24 cellular contexts compared by ENCODE assay signal in genomic region chr9:75132244-75132643, GRCh38. TPM values are rescaled to one million over a fixed set of nuclear protein-coding genes. Genes with fewer than 3 reads are reported as not detected.
DNase-seq lines count a peak whose midpoint lies in the region; ATAC-seq lines count a peak whose summit lies in the region.
"Had no signal": no experiment of that assay in that cellular context is flagged by ENCODE, and none has a peak within 500 bp of the region (broad histone marks: within the 10 kb centered on the region; RNA-seq: fewer than 3 reads in every experiment).

No MANE protein-coding gene starts in this region.

- H3K9ac ChIP-seq in BLaER1 treated with 17β-estradiol and CSF1 and Interleukin-3, amounts not matched to agents 10 nM and 100 nM, result no peak overlapping the region
- H3K9ac ChIP-seq: SK-N-SH had no signal

- no peaks in the 10 kb centered on the region for H3K9me3 ChIP-seq in BLaER1 treated with 17β-estradiol and CSF1 and Interleukin-3, amounts not matched to agents 10 nM and 100 nM (replicated peaks in 1 of 11)
- H3K9me3 ChIP-seq in CD4-positive, alpha-beta memory T cell (ENCODE audit: control insufficient read depth in 1 of 2, low read length in 2 of 2), result no peaks in the 10 kb centered on the region
- H3K9me3 ChIP-seq: esophagus squamous epithelium, sigmoid colon, SK-N-SH had no signal

- H3K36me3 ChIP-seq in BLaER1 treated with 17β-estradiol and CSF1 and Interleukin-3, amounts not matched to agents 10 nM and 100 nM, result peaks cover 62 to 95% (median 87%) of the 10 kb centered on the region in 11 experiments
- H3K36me3 ChIP-seq in CD4-positive, alpha-beta memory T cell (ENCODE audit: insufficient read depth, low read length), result peaks cover 38% of the 10 kb centered on the region
- H3K36me3 ChIP-seq: cardiac muscle cell, WERI-Rb-1 had no signal

- no peak for DNase-seq in CD4-positive, alpha-beta memory T cell
- DNase-seq in T-cell, result no peak
- DNase-seq in immature natural killer cell, result no peak
- no peak for DNase-seq in DMS153 treated with DMSO at 0.1 percent for 48 hours (lab: John Stamatoyannopoulos, UW; ENCODE audit: unreplicated experiment)
- DNase-seq in globus pallidus (ENCODE audit: low spot score), result no peak
- DNase-seq: activated CD4-positive, alpha-beta T cell treated with anti-CD3 and anti-CD28 coated beads, Interleukin-2, amount 10 ng/mL, durations not matched to agents 7 days and 5 days; activated naive CD4-positive, alpha-beta T cell treated with anti-CD3 and anti-CD28 coated beads, Interleukin-2, amount 10 ng/mL, durations not matched to agents 7 days and 5 days; aorta; dermis blood vessel endothelial cell; DMS153; esophagus squamous epithelium; H7; IMR-90; NCI-H2081; NCI-H345; NCI-H774; sigmoid colon; SK-N-SH; stimulated activated naive CD4-positive, alpha-beta T cell; WERI-Rb-1 had no signal

- peaks cover 0 to 17% (median 10%) of the 10 kb centered on the region in 10 experiments; a peak in 13 of 20 replicates for H3K4me1 ChIP-seq in BLaER1 treated with 17β-estradiol and CSF1 and Interleukin-3, amounts not matched to agents 10 nM and 100 nM
- H3K4me1 ChIP-seq in CD4-positive, alpha-beta memory T cell (ENCODE audit: insufficient read depth, low read length), result peaks cover 16% of the 10 kb centered on the region
- H3K4me1 ChIP-seq: esophagus squamous epithelium, sigmoid colon had no signal

- intact Hi-C loops in CD4-positive, alpha-beta memory T cell (cut with micrococcal nuclease), result no loop called here

- no peak overlapping the region for H3K4me3 ChIP-seq in BLaER1 treated with 17β-estradiol and CSF1 and Interleukin-3, amounts not matched to agents 10 nM and 100 nM
- no peak overlapping the region for H3K4me3 ChIP-seq in CD4-positive, alpha-beta memory T cell (ENCODE audit: low read length in 2 of 2)
- H3K4me3 ChIP-seq: cardiac muscle cell, esophagus squamous epithelium, sigmoid colon had no signal

- no peaks in the 10 kb centered on the region for H3K27me3 ChIP-seq in BLaER1 treated with 17β-estradiol and CSF1 and Interleukin-3, amounts not matched to agents 10 nM and 100 nM
- H3K27me3 ChIP-seq in CD4-positive, alpha-beta memory T cell (ENCODE audit: insufficient read depth, low read length), result no peaks in the 10 kb centered on the region
- H3K27me3 ChIP-seq: cardiac muscle cell, esophagus squamous epithelium, sigmoid colon had no signal

- H3K4me3 Mint-ChIP-seq in CD4-positive, alpha-beta memory T cell, result peak overlapping the region in 1 of 8 donors; percentile 29
- H3K4me3 Mint-ChIP-seq in T-cell, result no peak overlapping the region
- no peak overlapping the region for H3K4me3 Mint-ChIP-seq in immature natural killer cell
- H3K4me3 Mint-ChIP-seq: activated CD4-positive, alpha-beta T cell treated with anti-CD3 and anti-CD28 coated beads, Interleukin-2, amount 10 ng/mL, durations not matched to agents 7 days and 5 days; activated naive CD4-positive, alpha-beta T cell treated with anti-CD3 and anti-CD28 coated beads, Interleukin-2, amount 10 ng/mL, durations not matched to agents 7 days and 5 days had no signal

- H3K9me3 Mint-ChIP-seq in CD4-positive, alpha-beta memory T cell, result no peaks in the 10 kb centered on the region
- H3K9me3 Mint-ChIP-seq in T-cell (no peaks in the 10 kb centered on the region), immature natural killer cell (no peaks in the 10 kb centered on the region)
- H3K9me3 Mint-ChIP-seq: activated CD4-positive, alpha-beta T cell treated with anti-CD3 and anti-CD28 coated beads, Interleukin-2, amount 10 ng/mL, durations not matched to agents 7 days and 5 days; activated naive CD4-positive, alpha-beta T cell treated with anti-CD3 and anti-CD28 coated beads, Interleukin-2, amount 10 ng/mL, durations not matched to agents 7 days and 5 days had no signal

- H3K4me1 Mint-ChIP-seq in CD4-positive, alpha-beta memory T cell, result peaks cover 31 to 67% (median 49%) of the 10 kb centered on the region in 4 donors
- H3K4me1 Mint-ChIP-seq in T-cell (peaks cover 34 to 55% (median 42%) of the 10 kb centered on the region in 3 donors), immature natural killer cell (peaks cover 38 to 92% of the 10 kb centered on the region in 2 donors)

- peaks cover 0 to 86% (median 0%) of the 10 kb centered on the region in 11 experiments; a peak in 5 of 22 replicates for H4K20me1 ChIP-seq in BLaER1 treated with 17β-estradiol and CSF1 and Interleukin-3, amounts not matched to agents 10 nM and 100 nM

- H3K4me2 ChIP-seq in BLaER1 treated with 17β-estradiol and CSF1 and Interleukin-3, amounts not matched to agents 10 nM and 100 nM, result peak overlapping the region in 6 of 11 experiments; percentile 19 to 51 (median 39); a peak in 9 of 22 replicates
- H3K4me2 ChIP-seq: SK-N-SH had no signal

- CTCF ChIA-PET in CD4-positive, alpha-beta memory T cell (lab: Charles Lee; ENCODE audit: partially characterized antibody), result interaction anchor here (0.9 to 2.4 kb wide), 4 partner anchors 49 to 357 kb away, joined by 3 to 6 read pairs (median 4); partner anchors contain the start of gene C9orf40
- CTCF ChIA-PET in T-cell (lab: Charles Lee), result interaction anchor here in 1 of 2 donors (0.8 to 1.8 kb wide), 2 partner anchors 18 to 28 kb away, joined by 3 to 4 read pairs; no protein-coding TSS in a partner anchor

- POLR2A ChIA-PET in CD4-positive, alpha-beta memory T cell (lab: Charles Lee; ENCODE audit: partially characterized antibody), result interaction anchor here (0.6 to 2.7 kb wide), 5 partner anchors 10 to 104 kb away, joined by 3 to 10 read pairs (median 3); partner anchors contain the start of genes NMRK1 and OSTF1
- POLR2A ChIA-PET in T-cell (lab: Charles Lee), result interaction anchor here in 1 of 2 donors (0.7 kb wide), 1 partner anchor 59 kb away, joined by 3 read pairs; no protein-coding TSS in a partner anchor

- ATAC-seq in T-cell (replicated peaks in 1 of 4) (no peak), HG03460 (IDR thresholded peaks at IDR 0.05; ENCODE audit: unreplicated experiment) (no peak)

- peak overlapping the region in 4 of 11 experiments; percentile 21 to 56 (median 38); a peak in 5 of 22 replicates for H3K27ac ChIP-seq in BLaER1 treated with 17β-estradiol and CSF1 and Interleukin-3, amounts not matched to agents 10 nM and 100 nM
- no peak overlapping the region for H3K27ac ChIP-seq in CD4-positive, alpha-beta memory T cell (ENCODE audit: low read depth, low read length)
- H3K27ac ChIP-seq: cardiac muscle cell, esophagus squamous epithelium, RWPE1, sigmoid colon, WERI-Rb-1 had no signal

- H3K36me3 Mint-ChIP-seq in CD4-positive, alpha-beta memory T cell, result peaks cover 76 to 77% of the 10 kb centered on the region in 2 donors
- H3K36me3 Mint-ChIP-seq in T-cell (peaks cover 79% of the 10 kb centered on the region), immature natural killer cell (peaks cover 40 to 60% (median 48%) of the 10 kb centered on the region in 3 donors)

- peak overlapping the region in 6 of 7 donors; percentile 15 to 89 (median 82) for H3K27ac Mint-ChIP-seq in CD4-positive, alpha-beta memory T cell
- H3K27ac Mint-ChIP-seq in T-cell, result peak overlapping the region; percentile 64 to 65
- H3K27ac Mint-ChIP-seq in immature natural killer cell, result peak overlapping the region in 4 of 6 donors; percentile 52 to 84 (median 58)
- H3K27ac Mint-ChIP-seq: activated naive CD4-positive, alpha-beta T cell treated with anti-CD3 and anti-CD28 coated beads, Interleukin-2, amount 10 ng/mL, durations not matched to agents 7 days and 5 days had no signal

- H3K27me3 Mint-ChIP-seq in CD4-positive, alpha-beta memory T cell, result no peaks in the 10 kb centered on the region
- H3K27me3 Mint-ChIP-seq in T-cell, result no peaks in the 10 kb centered on the region
- no peaks in the 10 kb centered on the region for H3K27me3 Mint-ChIP-seq in immature natural killer cell (ENCODE audit: low read depth in 3 of 3)
- H3K27me3 Mint-ChIP-seq: activated CD4-positive, alpha-beta T cell treated with anti-CD3 and anti-CD28 coated beads, Interleukin-2, amount 10 ng/mL, durations not matched to agents 7 days and 5 days; activated naive CD4-positive, alpha-beta T cell treated with anti-CD3 and anti-CD28 coated beads, Interleukin-2, amount 10 ng/mL, durations not matched to agents 7 days and 5 days had no signal

RNA-seq across cellular contexts. Expression of gene OSTF1, which starts 43.9 kb away (rescaled TPM):
- total RNA-seq in CD4-positive, alpha-beta memory T cell, result 10 to 100 TPM; 59.8 to 60.8 TPM
- 100 to 1,000 TPM; 178 to 188 TPM for polyA plus RNA-seq in CD4-positive, alpha-beta memory T cell
- total RNA-seq in T-cell, result 10 to 100 TPM; 46.6 to 73.9 (median 58.3) TPM
- polyA plus RNA-seq in immature natural killer cell, result 100 to 1,000 TPM; 352 to 383 (median 365) TPM

RNA-seq across cellular contexts. Expression of gene NMRK1, which starts 44.3 kb away (rescaled TPM):
- 100 to 1,000 TPM; 111 to 113 TPM for total RNA-seq in CD4-positive, alpha-beta memory T cell
- 100 to 1,000 TPM in 1 of 2 donors, 10 to 100 TPM in 1; 81.3 to 131 TPM for polyA plus RNA-seq in CD4-positive, alpha-beta memory T cell
- total RNA-seq in T-cell, result 10 to 100 TPM; 61.9 to 91.0 (median 72.6) TPM
- 10 to 100 TPM; 35.2 to 95.8 (median 38.6) TPM for polyA plus RNA-seq in immature natural killer cell
